In the genomic region with DNA sequence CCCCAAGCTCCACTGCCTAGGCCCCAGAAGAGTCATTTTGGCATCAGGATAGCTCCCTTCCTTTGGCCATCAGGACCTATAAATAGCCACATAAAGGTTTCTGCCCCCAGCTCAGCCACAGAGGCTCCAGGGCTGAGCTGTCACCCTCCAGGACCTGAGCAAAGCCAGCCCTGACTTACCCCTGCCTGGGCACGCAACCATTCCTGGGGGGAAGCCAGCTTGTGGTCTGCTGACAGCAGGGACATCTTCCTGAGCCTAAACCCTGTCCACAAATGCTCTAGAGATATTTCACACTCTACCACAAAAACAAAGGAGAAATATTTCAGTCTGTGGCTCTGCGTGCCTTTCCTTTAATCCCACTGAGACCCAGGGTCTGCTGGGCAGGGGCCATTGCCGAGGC, we compare ENCODE assay signal across 17 cellular contexts.
A peak's percentile ranks its signal among the peaks of the same experiment; 100 is the strongest.
DNase-seq lines count a peak whose midpoint lies in the region; ATAC-seq and TF ChIP-seq lines count a peak whose summit lies in the region.
"Had no signal": no experiment of that assay in that cellular context is flagged by ENCODE, and none has a peak within 500 bp of the region (broad histone marks: within the 10 kb centered on the region; RNA-seq: fewer than 3 reads in every experiment).

No MANE protein-coding gene starts in this region.

- H3K27me3 ChIP-seq in ectodermal cell (ENCODE audit: control insufficient read depth, insufficient read depth, low read length, poor library complexity, severe bottlenecking) (no peaks in the 10 kb centered on the region), heart right ventricle (peaks cover 0 to 6% (median 3%) of the 10 kb centered on the region in 7 donors)
- H3K27me3 ChIP-seq: BLaER1 treated with 17β-estradiol and CSF1 and Interleukin-3, amounts not matched to agents 10 nM and 100 nM had no signal

- H3K36me3 ChIP-seq in ectodermal cell (ENCODE audit: control insufficient read depth, insufficient read depth, low read length): no peaks in the 10 kb centered on the region
- H3K36me3 ChIP-seq in heart right ventricle: no peaks in the 10 kb centered on the region
- H3K36me3 ChIP-seq: BLaER1 treated with 17β-estradiol and CSF1 and Interleukin-3, amounts not matched to agents 10 nM and 100 nM had no signal

- no peak overlapping the region for H3K4me3 Mint-ChIP-seq in glutamatergic neuron (ENCODE audit: unreplicated experiment)
- H3K4me3 Mint-ChIP-seq in activated T-helper 2 cell treated with anti-CD3 and anti-CD28 coated beads, Interferon-gamma antibody, Interleukin-2, Interleukin-4, amounts not matched to agents 10 μg/mL and 5 μg/mL and 100 μg/mL, durations not matched to agents 14 hours and 24 hours and 36 hours (ENCODE audit: low read depth): no peak overlapping the region
- H3K4me3 Mint-ChIP-seq: B cell; CD8-positive, alpha-beta memory T cell; H9 had no signal

- 92 to 93% methylated on average over 3 of the region's 3 CpGs for WGBS in ectodermal cell, 2 experiments
- 36 to 51% methylated on average over 3 of the region's 3 CpGs for WGBS in heart right ventricle, 2 donors

- no peaks in the 10 kb centered on the region for H3K36me3 Mint-ChIP-seq in glutamatergic neuron (ENCODE audit: unreplicated experiment)
- H3K36me3 Mint-ChIP-seq in activated T-helper 2 cell treated with anti-CD3 and anti-CD28 coated beads, Interferon-gamma antibody, Interleukin-2, Interleukin-4, amounts not matched to agents 10 μg/mL and 5 μg/mL and 100 μg/mL, durations not matched to agents 14 hours and 24 hours and 36 hours (ENCODE audit: low read depth): no peaks in the 10 kb centered on the region
- H3K36me3 Mint-ChIP-seq: CD8-positive, alpha-beta memory T cell had no signal

- peak overlapping the region; percentile 88 for H3K27ac Mint-ChIP-seq in glutamatergic neuron (ENCODE audit: unreplicated experiment)
- no peak overlapping the region for H3K27ac Mint-ChIP-seq in activated T-helper 2 cell treated with anti-CD3 and anti-CD28 coated beads, Interferon-gamma antibody, Interleukin-2, Interleukin-4, amounts not matched to agents 10 μg/mL and 5 μg/mL and 100 μg/mL, durations not matched to agents 14 hours and 24 hours and 36 hours
- H3K27ac Mint-ChIP-seq: B cell; CD8-positive, alpha-beta memory T cell had no signal

- peaks cover 4% of the 10 kb centered on the region for H3K27me3 Mint-ChIP-seq in glutamatergic neuron (ENCODE audit: unreplicated experiment)
- H3K27me3 Mint-ChIP-seq in activated T-helper 2 cell treated with anti-CD3 and anti-CD28 coated beads, Interferon-gamma antibody, Interleukin-2, Interleukin-4, amounts not matched to agents 10 μg/mL and 5 μg/mL and 100 μg/mL, durations not matched to agents 14 hours and 24 hours and 36 hours (ENCODE audit: low read depth): no peaks in the 10 kb centered on the region

- H3K4me3 ChIP-seq in ectodermal cell (ENCODE audit: insufficient read depth, low read depth, low read length) (no peak overlapping the region), heart right ventricle (no peak overlapping the region)
- H3K4me3 ChIP-seq: BLaER1 treated with 17β-estradiol and CSF1 and Interleukin-3, amounts not matched to agents 10 nM and 100 nM had no signal

- no peaks in the 10 kb centered on the region for H3K9me3 ChIP-seq in ectodermal cell (ENCODE audit: control insufficient read depth, low read length)
- no peaks in the 10 kb centered on the region for H3K9me3 ChIP-seq in heart right ventricle

- TF ChIP-seq CTCF in glutamatergic neuron (IDR thresholded peaks at IDR 0.05; ENCODE audit: partially characterized antibody, unreplicated experiment) (no peak), heart right ventricle (IDR thresholded peaks at IDR 0.05) (no peak)

- DNase-seq in RPMI7951 (ENCODE audit: low read depth) (peak; percentile 8), glutamatergic neuron (no peak), heart right ventricle (peak; percentile 47 to 65), occipital lobe (lab: John Stamatoyannopoulos, UW) (no peak)
- DNase-seq in activated T-helper 2 cell treated with anti-CD3 and anti-CD28 coated beads, Interferon-gamma antibody, Interleukin-2, Interleukin-4, amounts not matched to agents 10 μg/mL and 5 μg/mL and 100 μg/mL, durations not matched to agents 14 hours and 24 hours and 36 hours (ENCODE audit: low spot score): no peak
- DNase-seq: CD8-positive, alpha-beta memory T cell; COR-L47; DMS153; DMS79 treated with DMSO at 0.1 percent for 48 hours; GF-D8; GOT3; H9 had no signal

- H3K4me1 ChIP-seq in ectodermal cell (ENCODE audit: control insufficient read depth, insufficient read depth, low read length): no peaks in the 10 kb centered on the region
- H3K4me1 ChIP-seq in heart right ventricle: peaks cover 0 to 4% (median 0%) of the 10 kb centered on the region in 9 donors
- H3K4me1 ChIP-seq: BLaER1 treated with 17β-estradiol and CSF1 and Interleukin-3, amounts not matched to agents 10 nM and 100 nM had no signal

- peak overlapping the region; percentile 74 for H3K27ac ChIP-seq in ectodermal cell (ENCODE audit: insufficient read depth, low read depth, low read length, poor library complexity, severe bottlenecking)
- peak overlapping the region in 3 of 10 donors; percentile 26 to 44 (median 28) for H3K27ac ChIP-seq in heart right ventricle
- H3K27ac ChIP-seq: BLaER1 treated with 17β-estradiol and CSF1 and Interleukin-3, amounts not matched to agents 10 nM and 100 nM had no signal

- peaks cover 34% of the 10 kb centered on the region for H3K4me1 Mint-ChIP-seq in glutamatergic neuron (ENCODE audit: low read depth, unreplicated experiment)
- no peaks in the 10 kb centered on the region for H3K4me1 Mint-ChIP-seq in activated T-helper 2 cell treated with anti-CD3 and anti-CD28 coated beads, Interferon-gamma antibody, Interleukin-2, Interleukin-4, amounts not matched to agents 10 μg/mL and 5 μg/mL and 100 μg/mL, durations not matched to agents 14 hours and 24 hours and 36 hours (ENCODE audit: low read depth)
- H3K4me1 Mint-ChIP-seq: B cell; CD8-positive, alpha-beta memory T cell had no signal

- intact Hi-C loops in heart right ventricle (cut with DNase I): no loop called here
- intact Hi-C loops in activated T-helper 2 cell treated with anti-CD3 and anti-CD28 coated beads, Interferon-gamma antibody, Interleukin-2, Interleukin-4, amounts not matched to agents 10 μg/mL and 5 μg/mL and 100 μg/mL, durations not matched to agents 14 hours and 24 hours and 36 hours (cut with micrococcal nuclease): no loop called here

- H3K9me3 Mint-ChIP-seq in glutamatergic neuron (ENCODE audit: unreplicated experiment): peaks cover 3% of the 10 kb centered on the region
- H3K9me3 Mint-ChIP-seq in activated T-helper 2 cell treated with anti-CD3 and anti-CD28 coated beads, Interferon-gamma antibody, Interleukin-2, Interleukin-4, amounts not matched to agents 10 μg/mL and 5 μg/mL and 100 μg/mL, durations not matched to agents 14 hours and 24 hours and 36 hours: no peaks in the 10 kb centered on the region
- H3K9me3 Mint-ChIP-seq: CD8-positive, alpha-beta memory T cell; H9 had no signal

- ATAC-seq in heart right ventricle (peak; percentile 61 to 93 (median 88)), GM19035 (IDR thresholded peaks at IDR 0.05; ENCODE audit: unreplicated experiment) (no peak), HG03521 (IDR thresholded peaks at IDR 0.05; ENCODE audit: unreplicated experiment) (no peak)

Comparison
In these comparisons a context has a peak if more than half of its experiments do, and no peak if none do; other contexts are left out.
1. DNase-seq: peak in RPMI7951 (single experiment) and heart right ventricle (2 of 2); none in glutamatergic neuron (single experiment), occipital lobe (single experiment) and activated T-helper 2 cell treated with anti-CD3 and anti-CD28 coated beads, Interferon-gamma antibody, Interleukin-2, Interleukin-4, amounts not matched to agents 10 μg/mL and 5 μg/mL and 100 μg/mL, durations not matched to agents 14 hours and 24 hours and 36 hours (single experiment).
2. ATAC-seq: peak in heart right ventricle (8 of 8); none in GM19035 (single experiment) and HG03521 (single experiment).